ENCODE assay signal across 26 cellular contexts in genomic region chr11:66494935-66495334, GRCh38. TPM values are rescaled to one million over a fixed set of nuclear protein-coding genes. Genes with fewer than 3 reads are reported as not detected.
DNase-seq lines count a peak whose midpoint lies in the region; ATAC-seq and TF ChIP-seq lines count a peak whose summit lies in the region.
"Had no signal": no experiment of that assay in that cellular context is flagged by ENCODE, and none has a peak within 500 bp of the region (broad histone marks: within the 10 kb centered on the region; RNA-seq: fewer than 3 reads in every experiment).

No MANE protein-coding gene starts in this region.

- H4K20me1 ChIP-seq in H9 (ENCODE audit: control insufficient read depth, insufficient read depth, insufficient read length) = no peaks in the 10 kb centered on the region

- peak; percentile 17; the same call in 1 of the 2 replicates for TF ChIP-seq RAD21 in Ishikawa (IDR thresholded peaks at IDR 0.05; ENCODE audit: low read depth)

- H3K27me3 ChIP-seq in H9 (ENCODE audit: insufficient read depth, low read length) = no peaks in the 10 kb centered on the region
- H3K27me3 ChIP-seq in endodermal cell (ENCODE audit: control insufficient read depth, insufficient read depth, low read length, poor library complexity, severe bottlenecking) = no peaks in the 10 kb centered on the region
- no peaks in the 10 kb centered on the region for H3K27me3 ChIP-seq in neuronal stem cell (ENCODE audit: control insufficient read depth in 3 of 3, insufficient read depth in 3 of 3, low read depth in 1 of 3, low read length in 3 of 3)
- H3K27me3 ChIP-seq: BLaER1, SJSA1 had no signal

- H3K27me3 Mint-ChIP-seq in H9 (ENCODE audit: low read depth) (no peaks in the 10 kb centered on the region), endodermal cell (ENCODE audit: insufficient read depth) (no peaks in the 10 kb centered on the region)
- no peaks in the 10 kb centered on the region for H3K27me3 Mint-ChIP-seq in naive thymus-derived CD8-positive, alpha-beta T cell
- H3K27me3 Mint-ChIP-seq: CD4-positive, alpha-beta T cell; IgD-negative memory B cell had no signal

- H4K91ac ChIP-seq in H9 (ENCODE audit: insufficient read length, low read depth, low read length) (no peak overlapping the region), neuronal stem cell (ENCODE audit: low read depth, low read length, poor library complexity) (no peak overlapping the region)

- H2BK15ac ChIP-seq in H9 (ENCODE audit: low read depth, low read length) = no peak overlapping the region
- H2BK15ac ChIP-seq in neuronal stem cell (ENCODE audit: low read length) = no peak overlapping the region

- no peak overlapping the region for H2BK20ac ChIP-seq in H9 (ENCODE audit: low read depth, low read length, poor library complexity, severe bottlenecking)

- no peak overlapping the region for H3T11ph ChIP-seq in H9 (ENCODE audit: low read length)

- no peak overlapping the region for H3K23ac ChIP-seq in H9 (ENCODE audit: insufficient read length, low read depth, low read length)
- peak overlapping the region; percentile 12 for H3K23ac ChIP-seq in neuronal stem cell (ENCODE audit: low read depth, low read length, poor library complexity)

- TF ChIP-seq CTCF in H9 (conservative IDR thresholded peaks at IDR 0.05) = peak; percentile 42; the same call in 2 of the 3 replicates
- no peak for TF ChIP-seq CTCF in endodermal cell (conservative IDR thresholded peaks at IDR 0.05)

- H3K4me1 Mint-ChIP-seq in H9 (peaks cover 4 to 11% of the 10 kb centered on the region in 2 experiments), endodermal cell (peaks cover 3% of the 10 kb centered on the region)
- no peaks in the 10 kb centered on the region for H3K4me1 Mint-ChIP-seq in naive thymus-derived CD8-positive, alpha-beta T cell
- H3K4me1 Mint-ChIP-seq: IgD-negative memory B cell had no signal

- H3K36me3 Mint-ChIP-seq in H9 (ENCODE audit: insufficient read depth in 1 of 3, low read depth in 3 of 3) (peaks cover 19 to 64% (median 35%) of the 10 kb centered on the region in 3 experiments; a peak in 6 of 7 replicates), endodermal cell (ENCODE audit: low read depth) (peaks cover 55% of the 10 kb centered on the region)
- peaks cover 0 to 40% (median 11%) of the 10 kb centered on the region in 3 donors for H3K36me3 Mint-ChIP-seq in naive thymus-derived CD8-positive, alpha-beta T cell

- H2AK5ac ChIP-seq in H9 (ENCODE audit: insufficient read length, low read length) (no peak overlapping the region), neuronal stem cell (ENCODE audit: low read depth, low read length) (no peak overlapping the region)

- no peaks in the 10 kb centered on the region for H3K23me2 ChIP-seq in H9 (ENCODE audit: insufficient read length, low read depth, low read length, poor library complexity, severe bottlenecking)

- no peak overlapping the region for H3K4me3 Mint-ChIP-seq in H9
- H3K4me3 Mint-ChIP-seq in endodermal cell = no peak overlapping the region
- H3K4me3 Mint-ChIP-seq in naive thymus-derived CD8-positive, alpha-beta T cell = no peak overlapping the region
- H3K4me3 Mint-ChIP-seq: CD4-positive, alpha-beta T cell; HFFc6; IgD-negative memory B cell had no signal

- DNase-seq in H9 (peak; percentile 63), endodermal cell (peak; percentile 74), neuronal stem cell (ENCODE audit: low spot score) (no peak), NCI-H2171 treated with DMSO at 0.1 percent for 48 hours (lab: John Stamatoyannopoulos, UW) (no peak), activated T-cell treated with anti-CD3 and anti-CD28 coated beads for 4 hours (no peak)
- no peak for DNase-seq in naive thymus-derived CD8-positive, alpha-beta T cell
- DNase-seq: CD4-positive, alpha-beta T cell; COR-L47; GDM1; HFFc6; Kasumi-1; NCI-H1694; NCI-H2081; NCI-H2171; NCI-H526 treated with DMSO at 0.1 percent for 48 hours; OCI-M1 had no signal

- H3K9me3 Mint-ChIP-seq in H9 = no peaks in the 10 kb centered on the region
- H3K9me3 Mint-ChIP-seq in endodermal cell = no peaks in the 10 kb centered on the region
- no peaks in the 10 kb centered on the region for H3K9me3 Mint-ChIP-seq in naive thymus-derived CD8-positive, alpha-beta T cell
- H3K9me3 Mint-ChIP-seq: CD4-positive, alpha-beta T cell; HFFc6; IgD-negative memory B cell had no signal

- no peaks in the 10 kb centered on the region for H3K79me2 ChIP-seq in H9 (ENCODE audit: insufficient read depth, low read length)

- H3K56ac ChIP-seq in H9 (ENCODE audit: insufficient read length, low read depth, low read length) = no peak overlapping the region

- H3K18ac ChIP-seq in H9 (ENCODE audit: insufficient read length, low read depth, low read length) (no peak overlapping the region), neuronal stem cell (ENCODE audit: low read length) (no peak overlapping the region)

- H3K27ac Mint-ChIP-seq in H9 (peak overlapping the region in 1 of 3 experiments; percentile 66; a peak in 2 of 7 replicates), endodermal cell (no peak overlapping the region)
- no peak overlapping the region for H3K27ac Mint-ChIP-seq in naive thymus-derived CD8-positive, alpha-beta T cell
- H3K27ac Mint-ChIP-seq: CD4-positive, alpha-beta T cell; HFFc6 had no signal

- H4K8ac ChIP-seq in H9 (replicated peaks; ENCODE audit: insufficient read length, low read depth, low read length) (no peak overlapping the region), neuronal stem cell (ENCODE audit: low read depth, low read length) (peak overlapping the region; percentile 17)

- peaks cover 62% of the 10 kb centered on the region for H3K36me3 ChIP-seq in endodermal cell (ENCODE audit: control insufficient read depth, insufficient read depth, low read length)
- peaks cover 29 to 83% of the 10 kb centered on the region in 2 donors for H3K36me3 ChIP-seq in neuronal stem cell (replicated peaks in 1 of 2; ENCODE audit: control insufficient read depth in 2 of 2, insufficient read depth in 2 of 2, low read length in 2 of 2)

- H3K14ac ChIP-seq in H9 (ENCODE audit: insufficient read depth, low read length) = no peak overlapping the region
- no peak overlapping the region for H3K14ac ChIP-seq in neuronal stem cell (ENCODE audit: low read length)

- H3K4ac ChIP-seq in H9 (ENCODE audit: low read depth, low read length) (no peak overlapping the region), neuronal stem cell (ENCODE audit: low read length) (no peak overlapping the region)

- H2BK120ac ChIP-seq in H9 (ENCODE audit: low read depth, low read length, poor library complexity, severe bottlenecking) (no peak overlapping the region), neuronal stem cell (ENCODE audit: low read depth, low read length) (no peak overlapping the region)

- no peaks in the 10 kb centered on the region for H3K79me1 ChIP-seq in H9 (ENCODE audit: insufficient read depth, low read depth, low read length, poor library complexity, severe bottlenecking)
- no peaks in the 10 kb centered on the region for H3K79me1 ChIP-seq in neuronal stem cell (ENCODE audit: low read depth, low read length)

- no peak for TF ChIP-seq EP300 in Ishikawa (IDR thresholded peaks at IDR 0.05; ENCODE audit: borderline replicate concordance)

- no peak overlapping the region for H3K4me2 ChIP-seq in H9 (ENCODE audit: insufficient read depth, insufficient read length, low read length)
- no peak overlapping the region for H3K4me2 ChIP-seq in neuronal stem cell (ENCODE audit: insufficient read depth, low read length, poor library complexity, severe bottlenecking)
- H3K4me2 ChIP-seq: BLaER1 had no signal

- no peaks in the 10 kb centered on the region for H3K9me3 ChIP-seq in H9 (ENCODE audit: control insufficient read depth, low read depth, low read length)
- H3K9me3 ChIP-seq in endodermal cell (ENCODE audit: control insufficient read depth, low read length) = no peaks in the 10 kb centered on the region
- peaks cover 0 to 4% of the 10 kb centered on the region in 2 donors for H3K9me3 ChIP-seq in neuronal stem cell (replicated peaks in 1 of 2; ENCODE audit: control insufficient read depth in 2 of 2, insufficient read depth in 1 of 2, low read depth in 1 of 2, low read length in 2 of 2)
- H3K9me3 ChIP-seq: BLaER1, SJSA1 had no signal

- POLR2A ChIA-PET in naive thymus-derived CD8-positive, alpha-beta T cell (lab: Charles Lee) = no interaction called here

- H2BK12ac ChIP-seq in H9 (ENCODE audit: insufficient read length, low read depth, low read length) (no peak overlapping the region), neuronal stem cell (ENCODE audit: low read length) (no peak overlapping the region)

- H3K4me1 ChIP-seq in H9 (ENCODE audit: insufficient read depth, low read length) (no peaks in the 10 kb centered on the region), endodermal cell (ENCODE audit: control insufficient read depth, insufficient read depth, low read length) (no peaks in the 10 kb centered on the region), neuronal stem cell (ENCODE audit: control insufficient read depth in 2 of 2, insufficient read depth in 1 of 2, low read depth in 1 of 2, low read length in 2 of 2) (no peaks in the 10 kb centered on the region)
- H3K4me1 ChIP-seq: SJSA1 had no signal

- H3K4me3 ChIP-seq in endodermal cell (ENCODE audit: low read length) = no peak overlapping the region
- no peak overlapping the region for H3K4me3 ChIP-seq in neuronal stem cell (ENCODE audit: low read length in 2 of 2)
- H3K4me3 ChIP-seq: BLaER1, SJSA1 had no signal

- WGBS in H9 (ENCODE audit: extremely low coverage, insufficient read length, low lambda C conversion rate) = no CpG with 5 or more reads among the region's 14 CpGs
- WGBS in endodermal cell (ENCODE audit: insufficient coverage in 1 of 2, insufficient read length in 1 of 2), 2 experiments = 86 to 92% methylated on average over 11 to 14 of the region's 14 CpGs
- WGBS in neuronal stem cell (ENCODE audit: extremely low coverage in 2 of 2, insufficient read length in 2 of 2, insufficient replicate concordance in 1 of 2), 2 donors = no CpG with 5 or more reads among the region's 14 CpGs

- H2AFZ ChIP-seq in H9 (ENCODE audit: low read length) (no peak overlapping the region), neuronal stem cell (ENCODE audit: low read length) (no peak overlapping the region)

- ATAC-seq in naive thymus-derived CD8-positive, alpha-beta T cell = no peak

- no peak overlapping the region for H3K9ac ChIP-seq in H9 (ENCODE audit: extremely low read depth, insufficient read length, low read length)
- H3K9ac ChIP-seq in endodermal cell (ENCODE audit: extremely low read depth, low read length, poor library complexity, severe bottlenecking) = no peak overlapping the region
- no peak overlapping the region for H3K9ac ChIP-seq in neuronal stem cell (ENCODE audit: low read depth, low read length, poor library complexity)
- H3K9ac ChIP-seq: BLaER1 had no signal

- no peak overlapping the region for H3K27ac ChIP-seq in H9 (ENCODE audit: insufficient read length, low read depth, low read length)
- no peak overlapping the region for H3K27ac ChIP-seq in endodermal cell (ENCODE audit: low read depth, low read length)
- no peak overlapping the region for H3K27ac ChIP-seq in neuronal stem cell (replicated peaks; ENCODE audit: low read length)
- H3K27ac ChIP-seq: BLaER1, HL-60, SJSA1 had no signal

- no peak overlapping the region for H4K5ac ChIP-seq in H9 (ENCODE audit: insufficient read length, low read depth, low read length)

- H2BK5ac ChIP-seq in H9 (ENCODE audit: insufficient read length, low read length) (no peak overlapping the region), neuronal stem cell (ENCODE audit: low read length) (peak overlapping the region; percentile 39)

RNA-seq across cellular contexts. Expression of gene DPP3, which starts 14.7 kb away (rescaled TPM):
- total RNA-seq in H9 (2021) (83.1 and 85.3 TPM in 2 replicates), endodermal cell (10 to 100 TPM; 84.8 to 86.3 TPM)
- polyA plus RNA-seq in endodermal cell (2013, experiment 1 of 2) = 40.0 TPM
- 39.4 TPM for polyA plus RNA-seq in endodermal cell (2013, experiment 2 of 2)
- polyA plus RNA-seq in neuronal stem cell (2013, experiment 1 of 2) = 23.4 TPM
- 23.8 TPM for polyA plus RNA-seq in neuronal stem cell (2013, experiment 2 of 2)
- total RNA-seq in naive thymus-derived CD8-positive, alpha-beta T cell = 10 to 100 TPM; 20.0 to 23.7 TPM
- polyA plus RNA-seq in naive thymus-derived CD8-positive, alpha-beta T cell = 10 to 100 TPM; 20.0 to 25.4 (median 20.5) TPM

RNA-seq across cellular contexts. Expression of gene BBS1, which starts 15.5 kb away (rescaled TPM):
- total RNA-seq in H9 (2021) (27.2 and 29.5 TPM in 2 replicates), endodermal cell (10 to 100 TPM; 52.4 to 67.3 TPM)
- 39.1 TPM for polyA plus RNA-seq in endodermal cell (2013, experiment 1 of 2)
- polyA plus RNA-seq in endodermal cell (2013, experiment 2 of 2) = 34.5 TPM
- polyA plus RNA-seq in neuronal stem cell (2013, experiment 1 of 2) = 26.0 TPM
- 25.7 TPM for polyA plus RNA-seq in neuronal stem cell (2013, experiment 2 of 2)
- 10 to 100 TPM; 31.7 to 32.8 TPM for total RNA-seq in naive thymus-derived CD8-positive, alpha-beta T cell
- 10 to 100 TPM in 2 of 3 donors, 1 to 10 TPM in 1; 9.4 to 11.9 (median 11.2) TPM for polyA plus RNA-seq in naive thymus-derived CD8-positive, alpha-beta T cell

RNA-seq across cellular contexts. Expression of gene PELI3, which starts 28.2 kb away (rescaled TPM):
- 9.3 and 10.3 TPM in 2 replicates for total RNA-seq in H9 (2021)
- 10 to 100 TPM in 1 of 2 donors, 1 to 10 TPM in 1; 9.0 to 12.4 TPM for total RNA-seq in endodermal cell
- 5.4 TPM for polyA plus RNA-seq in endodermal cell (2013, experiment 1 of 2)
- polyA plus RNA-seq in endodermal cell (2013, experiment 2 of 2) = 5.3 TPM
- 6.4 TPM for polyA plus RNA-seq in neuronal stem cell (2013, experiment 1 of 2)
- polyA plus RNA-seq in neuronal stem cell (2013, experiment 2 of 2) = 6.3 TPM
- total RNA-seq in naive thymus-derived CD8-positive, alpha-beta T cell = 10 to 100 TPM; 15.0 to 16.3 TPM
- polyA plus RNA-seq in naive thymus-derived CD8-positive, alpha-beta T cell = 1 to 10 TPM; 2.7 to 4.1 (median 3.4) TPM

RNA-seq across cellular contexts. Expression of gene ZDHHC24, which starts 50.9 kb away (rescaled TPM):
- total RNA-seq in H9 (2021) (8.1 and 8.9 TPM in 2 replicates), endodermal cell (10 to 100 TPM; 10.6 to 11.7 TPM)
- 7.0 TPM for polyA plus RNA-seq in endodermal cell (2013, experiment 1 of 2)
- 7.0 TPM for polyA plus RNA-seq in endodermal cell (2013, experiment 2 of 2)
- 5.8 TPM for polyA plus RNA-seq in neuronal stem cell (2013, experiment 1 of 2)
- 5.8 TPM for polyA plus RNA-seq in neuronal stem cell (2013, experiment 2 of 2)
- 10 to 100 TPM; 26.3 to 29.3 TPM for total RNA-seq in naive thymus-derived CD8-positive, alpha-beta T cell
- 10 to 100 TPM in 2 of 3 donors, 1 to 10 TPM in 1; 9.6 to 14.1 (median 10.5) TPM for polyA plus RNA-seq in naive thymus-derived CD8-positive, alpha-beta T cell

RNA-seq across cellular contexts. Expression of gene ACTN3, which starts 51.8 kb away (rescaled TPM):
- total RNA-seq in H9 (2021) (45.7 TPM in 2 replicates), endodermal cell (1 to 10 TPM; 1.7 to 5.3 TPM)
- 11.3 TPM for polyA plus RNA-seq in endodermal cell (2013, experiment 1 of 2)
- polyA plus RNA-seq in endodermal cell (2013, experiment 2 of 2) = 10.7 TPM
- 15.3 TPM for polyA plus RNA-seq in neuronal stem cell (2013, experiment 1 of 2)
- 14.8 TPM for polyA plus RNA-seq in neuronal stem cell (2013, experiment 2 of 2)
- under 1 TPM in 1 of 2 experiments, not detected in 1; 0.27 TPM for total RNA-seq in naive thymus-derived CD8-positive, alpha-beta T cell
- polyA plus RNA-seq in naive thymus-derived CD8-positive, alpha-beta T cell = under 1 TPM in 1 of 3 donors, not detected in 2; 0.08 TPM
- total RNA-seq: Daoy, H4, HT-29, MCF 10A, Right ventricle myocardium inferior, SJSA1 had no signal
- polyA plus RNA-seq: IgD-negative memory B cell had no signal

Comparison
In these comparisons a context has a peak if more than half of its experiments do, and no peak if none do; other contexts are left out.
1. DNase-seq: peak in H9 (single experiment) and endodermal cell (single experiment); none in neuronal stem cell (single experiment), NCI-H2171 treated with DMSO at 0.1 percent for 48 hours (single experiment), activated T-cell treated with anti-CD3 and anti-CD28 coated beads for 4 hours (single experiment) and naive thymus-derived CD8-positive, alpha-beta T cell (0 of 10).